In the genomic region with DNA sequence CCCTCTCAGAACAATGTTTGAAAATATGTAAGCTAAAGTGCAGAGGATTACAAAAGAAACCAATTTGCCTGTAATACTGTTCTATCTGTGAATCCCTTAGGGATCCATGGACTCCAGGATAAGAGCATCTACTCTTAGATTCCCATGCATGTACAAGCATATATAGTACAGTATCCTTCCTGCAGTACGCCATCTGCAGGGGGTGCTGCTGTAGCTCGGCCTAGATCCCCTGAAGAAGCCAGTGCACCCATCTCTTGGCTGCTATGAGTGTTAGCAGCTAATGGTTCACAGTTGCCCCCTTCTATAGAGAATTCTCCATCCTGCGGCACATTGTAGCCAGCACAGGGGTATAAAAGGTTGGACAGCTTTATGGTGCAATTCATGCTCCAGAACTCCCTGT, we compare ENCODE assay signal across 22 cellular contexts.
DNase-seq lines count a peak whose midpoint lies in the region; ATAC-seq and TF ChIP-seq lines count a peak whose summit lies in the region.
"Had no signal": no experiment of that assay in that cellular context is flagged by ENCODE, and none has a peak within 500 bp of the region (broad histone marks: within the 10 kb centered on the region; RNA-seq: fewer than 3 reads in every experiment).

No MANE protein-coding gene starts in this region.

- TF ChIP-seq POLR2A in erythroblast (IDR thresholded peaks at IDR 0.05; ENCODE audit: low read length), result no peak

- H3K4me3 ChIP-seq in DOHH2 (ENCODE audit: low read length), result no peak overlapping the region
- no peak overlapping the region for H3K4me3 ChIP-seq in GM23338
- H3K4me3 ChIP-seq: BLaER1, body of pancreas, dorsolateral prefrontal cortex, left ventricle myocardium inferior, Peyer's patch, skin epidermis, thyroid gland had no signal

- H3K4me3 Mint-ChIP-seq in GM23338, result no peak overlapping the region
- H3K4me3 Mint-ChIP-seq: IgD-negative memory B cell, T-cell had no signal

- ATAC-seq in GM23338, result peak; percentile 69
- ATAC-seq in HG03439 (IDR thresholded peaks at IDR 0.05; ENCODE audit: unreplicated experiment), result no peak
- ATAC-seq: activated CD4-positive, CD25-positive, alpha-beta regulatory T cell treated with anti-CD3 and anti-CD28 coated beads, Interleukin-2, amount 50 U/mL, for 24 hours; body of pancreas; T-cell had no signal

- no peaks in the 10 kb centered on the region for H3K9me3 Mint-ChIP-seq in GM23338
- H3K9me3 Mint-ChIP-seq: IgD-negative memory B cell, T-cell had no signal

- H3K27me3 Mint-ChIP-seq in GM23338 (ENCODE audit: insufficient read depth, low read depth, poor library complexity), result no peaks in the 10 kb centered on the region
- H3K27me3 Mint-ChIP-seq: IgD-negative memory B cell had no signal

- peak; percentile 33 for TF ChIP-seq CTCF in DOHH2 (IDR thresholded peaks at IDR 0.05; ENCODE audit: low read depth, low read length, poor library complexity, severe bottlenecking)
- peak; percentile 42 to 61 for TF ChIP-seq CTCF in GM23338 (conservative IDR thresholded peaks at IDR 0.05; ENCODE audit: low read depth in 2 of 2)

- no peak overlapping the region for H3K27ac Mint-ChIP-seq in GM23338
- H3K27ac Mint-ChIP-seq: IgD-negative memory B cell, T-cell had no signal

- H3K4me2 ChIP-seq in DOHH2 (ENCODE audit: low read length), result no peak overlapping the region
- H3K4me2 ChIP-seq in GM23338, result no peak overlapping the region
- H3K4me2 ChIP-seq: BLaER1 had no signal

- no peaks in the 10 kb centered on the region for H3K36me3 Mint-ChIP-seq in GM23338 (ENCODE audit: low read depth)
- H3K36me3 Mint-ChIP-seq: IgD-negative memory B cell, T-cell had no signal

- H3K27me3 ChIP-seq in DOHH2 (ENCODE audit: control insufficient read depth, low read length) (peaks cover 5% of the 10 kb centered on the region; the same call in 1 of the 2 replicates), GM23338 (ENCODE audit: insufficient read depth) (no peaks in the 10 kb centered on the region)
- H3K27me3 ChIP-seq: BLaER1, body of pancreas, dorsolateral prefrontal cortex, Peyer's patch, thyroid gland had no signal

- H4K20me1 ChIP-seq in DOHH2 (ENCODE audit: control insufficient read depth, insufficient read depth, low read depth, low read length) (no peaks in the 10 kb centered on the region), GM23338 (replicated peaks; ENCODE audit: insufficient read depth) (no peaks in the 10 kb centered on the region)
- H4K20me1 ChIP-seq: BLaER1 had no signal

- no peaks in the 10 kb centered on the region for H3K9me2 ChIP-seq in DOHH2 (replicated peaks; ENCODE audit: control insufficient read depth, low read length)
- no peaks in the 10 kb centered on the region for H3K9me2 ChIP-seq in GM23338 (ENCODE audit: insufficient read depth)

- no peaks in the 10 kb centered on the region for H3K4me1 Mint-ChIP-seq in GM23338
- H3K4me1 Mint-ChIP-seq: T-cell had no signal

- H3K9me3 ChIP-seq in DOHH2 (ENCODE audit: control insufficient read depth, insufficient read depth, low read length), result no peaks in the 10 kb centered on the region
- H3K9me3 ChIP-seq: BLaER1, body of pancreas, left ventricle myocardium inferior, Peyer's patch, thyroid gland had no signal

- H2AFZ ChIP-seq in GM23338, result no peak overlapping the region; the same call in 1 of the 2 replicates

- no peak overlapping the region for H3K27ac ChIP-seq in DOHH2 (ENCODE audit: low read depth, low read length)
- no peak overlapping the region for H3K27ac ChIP-seq in GM23338 (ENCODE audit: low read depth)
- H3K27ac ChIP-seq: BLaER1, body of pancreas, left ventricle myocardium inferior, Peyer's patch, skin epidermis, thyroid gland had no signal

- H3K79me2 ChIP-seq in DOHH2 (ENCODE audit: control insufficient read depth, low read length) (no peaks in the 10 kb centered on the region), GM23338 (replicated peaks; ENCODE audit: insufficient read depth) (no peaks in the 10 kb centered on the region)

- H3F3A ChIP-seq in DOHH2 (ENCODE audit: control insufficient read depth, insufficient read depth) (no peaks in the 10 kb centered on the region), GM23338 (replicated peaks; ENCODE audit: low read depth) (no peaks in the 10 kb centered on the region)

- H3K4me1 ChIP-seq in DOHH2 (ENCODE audit: control insufficient read depth, low read length) (peaks cover 4% of the 10 kb centered on the region), GM23338 (ENCODE audit: insufficient read depth) (no peaks in the 10 kb centered on the region)
- H3K4me1 ChIP-seq: BLaER1, body of pancreas, left ventricle myocardium inferior, Peyer's patch, thyroid gland had no signal

- H3K36me3 ChIP-seq in DOHH2 (ENCODE audit: control insufficient read depth, low read length) (no peaks in the 10 kb centered on the region), GM23338 (ENCODE audit: insufficient read depth) (no peaks in the 10 kb centered on the region)
- H3K36me3 ChIP-seq: BLaER1, left ventricle myocardium inferior, Peyer's patch, thyroid gland had no signal

- DNase-seq in GM23338 (ENCODE audit: low spot score), result peak; percentile 35
- peak; percentile 15 for DNase-seq in RKO (ENCODE audit: low spot score)
- DNase-seq in erythroblast (lab: John Stamatoyannopoulos, UW), result peak; percentile 10 to 20
- no peak for DNase-seq in activated effector memory CD4-positive, alpha-beta T cell treated with Interleukin-2 at 50 U/mL for 16 hours
- DNase-seq in midbrain (lab: John Stamatoyannopoulos, UW), result no peak
- DNase-seq in kidney tubule cell (ENCODE audit: low spot score), result no peak
- DNase-seq: activated naive CD4-positive, alpha-beta T cell treated with Interleukin-2 at 50 U/mL for 16 hours; body of pancreas; DMS79 treated with DMSO at 0.1 percent for 48 hours; dorsolateral prefrontal cortex; left ventricle myocardium inferior; NCI-H146; Peyer's patch; stimulated activated CD4-positive, alpha-beta T cell treated with anti-CD3 and anti-CD28 coated beads, Interleukin-4, amount 100 ng/mL, for 4 hours; T-cell; thyroid gland had no signal

TF ChIP-seq in GM23338, 12 proteins besides CTCF, POLR2A, EP300 and RAD21 (continues in another document):
- TF ChIP-seq JUNB (IDR thresholded peaks at IDR 0.05; ENCODE audit: unreplicated experiment) (no peak), ZNF114 (CRISPR knock-in tag; IDR thresholded peaks at IDR 0.05) (no peak), ZNF331 (CRISPR knock-in tag; IDR thresholded peaks at IDR 0.05; ENCODE audit: low read depth) (no peak), NANOG (IDR thresholded peaks at IDR 0.05; ENCODE audit: borderline replicate concordance) (no peak), CREB1 (CRISPR knock-in tag; IDR thresholded peaks at IDR 0.05; ENCODE audit: low read depth) (no peak), EZH2 (IDR thresholded peaks at IDR 0.05; ENCODE audit: low read depth, unreplicated experiment) (no peak)
- TF ChIP-seq, protein P1, sequence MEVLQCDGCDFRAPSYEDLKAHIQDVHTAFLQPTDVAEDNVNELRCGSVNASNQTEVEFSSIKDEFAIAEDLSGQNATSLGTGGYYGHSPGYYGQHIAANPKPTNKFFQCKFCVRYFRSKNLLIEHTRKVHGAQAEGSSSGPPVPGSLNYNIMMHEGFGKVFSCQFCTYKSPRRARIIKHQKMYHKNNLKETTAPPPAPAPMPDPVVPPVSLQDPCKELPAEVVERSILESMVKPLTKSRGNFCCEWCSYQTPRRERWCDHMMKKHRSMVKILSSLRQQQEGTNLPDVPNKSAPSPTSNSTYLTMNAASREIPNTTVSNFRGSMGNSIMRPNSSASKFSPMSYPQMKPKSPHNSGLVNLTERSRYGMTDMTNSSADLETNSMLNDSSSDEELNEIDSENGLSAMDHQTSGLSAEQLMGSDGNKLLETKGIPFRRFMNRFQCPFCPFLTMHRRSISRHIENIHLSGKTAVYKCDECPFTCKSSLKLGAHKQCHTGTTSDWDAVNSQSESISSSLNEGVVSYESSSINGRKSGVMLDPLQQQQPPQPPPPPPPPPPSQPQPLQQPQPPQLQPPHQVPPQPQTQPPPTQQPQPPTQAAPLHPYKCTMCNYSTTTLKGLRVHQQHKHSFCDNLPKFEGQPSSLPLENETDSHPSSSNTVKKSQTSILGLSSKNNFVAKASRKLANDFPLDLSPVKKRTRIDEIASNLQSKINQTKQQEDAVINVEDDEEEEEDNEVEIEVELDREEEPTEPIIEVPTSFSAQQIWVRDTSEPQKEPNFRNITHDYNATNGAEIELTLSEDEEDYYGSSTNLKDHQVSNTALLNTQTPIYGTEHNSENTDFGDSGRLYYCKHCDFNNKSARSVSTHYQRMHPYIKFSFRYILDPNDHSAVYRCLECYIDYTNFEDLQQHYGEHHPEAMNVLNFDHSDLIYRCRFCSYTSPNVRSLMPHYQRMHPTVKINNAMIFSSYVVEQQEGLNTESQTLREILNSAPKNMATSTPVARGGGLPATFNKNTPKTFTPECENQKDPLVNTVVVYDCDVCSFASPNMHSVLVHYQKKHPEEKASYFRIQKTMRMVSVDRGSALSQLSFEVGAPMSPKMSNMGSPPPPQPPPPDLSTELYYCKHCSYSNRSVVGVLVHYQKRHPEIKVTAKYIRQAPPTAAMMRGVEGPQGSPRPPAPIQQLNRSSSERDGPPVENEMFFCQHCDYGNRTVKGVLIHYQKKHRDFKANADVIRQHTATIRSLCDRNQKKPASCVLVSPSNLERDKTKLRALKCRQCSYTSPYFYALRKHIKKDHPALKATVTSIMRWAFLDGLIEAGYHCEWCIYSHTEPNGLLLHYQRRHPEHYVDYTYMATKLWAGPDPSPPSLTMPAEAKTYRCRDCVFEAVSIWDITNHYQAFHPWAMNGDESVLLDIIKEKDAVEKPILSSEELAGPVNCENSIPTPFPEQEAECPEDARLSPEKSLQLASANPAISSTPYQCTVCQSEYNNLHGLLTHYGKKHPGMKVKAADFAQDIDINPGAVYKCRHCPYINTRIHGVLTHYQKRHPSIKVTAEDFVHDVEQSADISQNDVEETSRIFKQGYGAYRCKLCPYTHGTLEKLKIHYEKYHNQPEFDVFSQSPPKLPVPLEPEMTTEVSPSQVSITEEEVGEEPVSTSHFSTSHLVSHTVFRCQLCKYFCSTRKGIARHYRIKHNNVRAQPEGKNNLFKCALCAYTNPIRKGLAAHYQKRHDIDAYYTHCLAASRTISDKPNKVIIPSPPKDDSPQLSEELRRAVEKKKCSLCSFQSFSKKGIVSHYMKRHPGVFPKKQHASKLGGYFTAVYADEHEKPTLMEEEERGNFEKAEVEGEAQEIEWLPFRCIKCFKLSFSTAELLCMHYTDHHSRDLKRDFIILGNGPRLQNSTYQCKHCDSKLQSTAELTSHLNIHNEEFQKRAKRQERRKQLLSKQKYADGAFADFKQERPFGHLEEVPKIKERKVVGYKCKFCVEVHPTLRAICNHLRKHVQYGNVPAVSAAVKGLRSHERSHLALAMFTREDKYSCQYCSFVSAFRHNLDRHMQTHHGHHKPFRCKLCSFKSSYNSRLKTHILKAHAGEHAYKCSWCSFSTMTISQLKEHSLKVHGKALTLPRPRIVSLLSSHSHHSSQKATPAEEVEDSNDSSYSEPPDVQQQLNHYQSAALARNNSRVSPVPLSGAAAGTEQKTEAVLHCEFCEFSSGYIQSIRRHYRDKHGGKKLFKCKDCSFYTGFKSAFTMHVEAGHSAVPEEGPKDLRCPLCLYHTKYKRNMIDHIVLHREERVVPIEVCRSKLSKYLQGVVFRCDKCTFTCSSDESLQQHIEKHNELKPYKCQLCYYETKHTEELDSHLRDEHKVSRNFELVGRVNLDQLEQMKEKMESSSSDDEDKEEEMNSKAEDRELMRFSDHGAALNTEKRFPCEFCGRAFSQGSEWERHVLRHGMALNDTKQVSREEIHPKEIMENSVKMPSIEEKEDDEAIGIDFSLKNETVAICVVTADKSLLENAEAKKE (CRISPR knock-in tag; IDR thresholded peaks at IDR 0.05), result no peak

Comparison
In these comparisons a context has a peak if more than half of its experiments do, and no peak if none do; other contexts are left out.
1. DNase-seq: peak in GM23338 (single experiment), RKO (single experiment) and erythroblast (2 of 2); none in activated effector memory CD4-positive, alpha-beta T cell treated with Interleukin-2 at 50 U/mL for 16 hours (single experiment), midbrain (single experiment) and kidney tubule cell (single experiment).